ENCODE assay signal across 8 cellular contexts in the genomic region with DNA sequence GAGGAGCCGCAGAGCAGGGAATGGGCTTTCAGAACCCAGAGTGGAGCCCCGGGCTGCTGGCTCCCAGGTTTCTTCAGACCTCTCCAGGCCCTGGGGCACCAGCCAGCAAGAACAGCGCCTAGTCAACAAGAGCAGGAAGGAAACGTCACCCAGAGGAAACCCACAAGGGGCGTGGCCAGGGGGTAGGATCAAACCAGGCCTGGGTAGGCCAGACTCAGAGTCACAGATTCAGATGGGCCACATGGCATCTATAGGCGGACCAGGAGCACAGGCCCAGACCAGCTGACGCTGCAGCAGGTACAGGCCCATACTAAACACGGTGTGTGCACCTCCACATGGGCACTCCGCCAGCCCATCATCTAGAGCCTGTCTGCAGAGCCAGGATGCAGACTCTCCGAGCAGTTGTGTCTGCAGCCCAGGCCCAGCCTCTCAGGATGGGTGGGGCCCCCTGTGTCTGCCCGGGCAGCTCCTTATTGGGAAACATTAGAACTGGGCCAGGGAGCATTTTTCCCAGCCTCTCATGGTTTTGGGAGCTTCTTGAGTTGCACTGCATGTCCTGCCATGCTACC. TPM values are rescaled to one million over a fixed set of nuclear protein-coding genes. Genes with fewer than 3 reads are reported as not detected.
DNase-seq lines count a peak whose midpoint lies in the region; ATAC-seq and TF ChIP-seq lines count a peak whose summit lies in the region.

A gene (minus strand): TSS at position 127 of the 569 bp plus-strand sequence. CDS start 552 bp downstream, outside the sequence.

- H3K36me3 Mint-ChIP-seq in activated naive CD8-positive, alpha-beta T cell treated with anti-CD3 and anti-CD28 coated beads, Interleukin-2, amount 50 U/mL, for 24 hours (ENCODE audit: low read depth): peaks cover 14% of the 10 kb centered on the region

- H3K36me3 ChIP-seq in sigmoid colon: peaks cover 0 to 18% (median 6%) of the 10 kb centered on the region in 4 donors

- no peaks in the 10 kb centered on the region for H3K27me3 Mint-ChIP-seq in activated naive CD8-positive, alpha-beta T cell treated with anti-CD3 and anti-CD28 coated beads, Interleukin-2, amount 50 U/mL, for 24 hours

- DNase-seq in CD1c-positive myeloid dendritic cell (ENCODE audit: extremely low spot score): peak; percentile 91
- peak; percentile 81 for DNase-seq in SW480 (ENCODE audit: low spot score)
- DNase-seq in activated naive CD8-positive, alpha-beta T cell treated with anti-CD3 and anti-CD28 coated beads, Interleukin-2, amount 50 U/mL, for 24 hours: peak; percentile 94
- DNase-seq in left cardiac atrium: peak; percentile 94
- DNase-seq in sigmoid colon: peak; percentile 92
- DNase-seq in NCI-H2081 treated with DMSO at 0.1 percent for 48 hours (lab: John Stamatoyannopoulos, UW): no peak

- H3K4me3 Mint-ChIP-seq in activated naive CD8-positive, alpha-beta T cell treated with anti-CD3 and anti-CD28 coated beads, Interleukin-2, amount 50 U/mL, for 24 hours: peak within 1 kb of the TSS; percentile 88

- 19 to 41% methylated on average over 11 of the region's 11 CpGs for WGBS in sigmoid colon, 2 donors

- ATAC-seq in GM19395 (IDR thresholded peaks at IDR 0.05; ENCODE audit: unreplicated experiment) (peak; percentile 87), HG03565 (IDR thresholded peaks at IDR 0.05; ENCODE audit: unreplicated experiment) (peak; percentile 69), left cardiac atrium (peak; percentile 95 to 96)
- peak; percentile 94 for ATAC-seq in activated naive CD8-positive, alpha-beta T cell treated with anti-CD3 and anti-CD28 coated beads, Interleukin-2, amount 50 U/mL, for 24 hours

- TF ChIP-seq POLR2A in sigmoid colon (IDR thresholded peaks at IDR 0.05): peak; percentile 21 to 47

- peak within 1 kb of the TSS; percentile 37 to 52 (median 50) for H3K4me3 ChIP-seq in sigmoid colon

- H3K4me1 ChIP-seq in sigmoid colon: peaks cover 0 to 32% (median 20%) of the 10 kb centered on the region in 4 donors

- no peak for TF ChIP-seq CTCF in sigmoid colon (IDR thresholded peaks at IDR 0.05)

- H3K27me3 ChIP-seq in sigmoid colon: no peaks in the 10 kb centered on the region

- peak within 1 kb of the TSS; percentile 88 for H3K27ac Mint-ChIP-seq in activated naive CD8-positive, alpha-beta T cell treated with anti-CD3 and anti-CD28 coated beads, Interleukin-2, amount 50 U/mL, for 24 hours

- peak within 1 kb of the TSS; percentile 75 to 84 (median 80) for H3K27ac ChIP-seq in sigmoid colon

- no peaks in the 10 kb centered on the region for H3K9me3 ChIP-seq in sigmoid colon

- intact Hi-C loops in left cardiac atrium (cut with DNase I): no loop called here
- intact Hi-C loops in sigmoid colon (cut with DNase I): no loop called here

- peaks cover 74% of the 10 kb centered on the region for H3K4me1 Mint-ChIP-seq in activated naive CD8-positive, alpha-beta T cell treated with anti-CD3 and anti-CD28 coated beads, Interleukin-2, amount 50 U/mL, for 24 hours

- TF ChIP-seq EP300 in sigmoid colon (IDR thresholded peaks at IDR 0.05): no peak

- peaks cover 3% of the 10 kb centered on the region for H3K9me3 Mint-ChIP-seq in activated naive CD8-positive, alpha-beta T cell treated with anti-CD3 and anti-CD28 coated beads, Interleukin-2, amount 50 U/mL, for 24 hours

RNA-seq across cellular contexts. Expression of the gene that starts here (rescaled TPM):
- total RNA-seq in left cardiac atrium (10 to 100 TPM; 10.4 to 10.5 TPM), sigmoid colon (10 to 100 TPM; 19.1 to 70.3 (median 28.1) TPM)
- polyA plus RNA-seq in sigmoid colon: 10 to 100 TPM in 1 of 3 donors, 1 to 10 TPM in 2; 1.8 to 25.0 (median 7.2) TPM
